ENCODE assay signal across 34 cellular contexts in genomic region chr15:40425681-40426080, GRCh38.
"Had no signal": no experiment of that assay in that cellular context is flagged by ENCODE, and none has a peak within 500 bp of the region (broad histone marks: within the 10 kb centered on the region; RNA-seq: fewer than 3 reads in every experiment).

No MANE protein-coding gene starts in this region.

- H3K36me3 ChIP-seq: MG63 had no signal

- H3K4me3 ChIP-seq: MG63 had no signal

- H3K9ac ChIP-seq: KMS-11 had no signal

- H3K27me3 ChIP-seq: MG63 had no signal

- H3K9me3 ChIP-seq: MG63 had no signal

- H3K27ac ChIP-seq: KMS-11 had no signal

- H3K4me2 ChIP-seq: KMS-11 had no signal

- DNase-seq: Karpas-422, Kasumi-1, MG63, MM.1S, MV-4-11, NCI-H1048, NCI-H1092, NCI-H1092 treated with DMSO at 0.1 percent for 48 hours, NCI-H1105, NCI-H1105 treated with DMSO at 0.1 percent for 48 hours, NCI-H1417, NCI-H1417 treated with DMSO at 0.1 percent for 48 hours, NCI-H1436, NCI-H1436 treated with DMSO at 0.1 percent for 48 hours, NCI-H146, NCI-H1694, NCI-H1694 treated with DMSO at 0.1 percent for 48 hours, NCI-H187, NCI-H187 treated with DMSO at 0.1 percent for 48 hours, NCI-H1930, NCI-H2029, NCI-H2029 treated with DMSO at 0.1 percent for 48 hours, NCI-H2081, NCI-H2081 treated with DMSO at 0.1 percent for 48 hours, NCI-H2107, NCI-H2171, NCI-H2171 treated with DMSO at 0.1 percent for 48 hours, NCI-H2227 treated with DMSO at 0.1 percent for 48 hours, NCI-H226, NCI-H345, NCI-H446, NCI-H446 treated with DMSO at 0.1 percent for 48 hours, NCI-H510A had no signal
